12 cellular contexts compared by ENCODE assay signal in the genomic region with DNA sequence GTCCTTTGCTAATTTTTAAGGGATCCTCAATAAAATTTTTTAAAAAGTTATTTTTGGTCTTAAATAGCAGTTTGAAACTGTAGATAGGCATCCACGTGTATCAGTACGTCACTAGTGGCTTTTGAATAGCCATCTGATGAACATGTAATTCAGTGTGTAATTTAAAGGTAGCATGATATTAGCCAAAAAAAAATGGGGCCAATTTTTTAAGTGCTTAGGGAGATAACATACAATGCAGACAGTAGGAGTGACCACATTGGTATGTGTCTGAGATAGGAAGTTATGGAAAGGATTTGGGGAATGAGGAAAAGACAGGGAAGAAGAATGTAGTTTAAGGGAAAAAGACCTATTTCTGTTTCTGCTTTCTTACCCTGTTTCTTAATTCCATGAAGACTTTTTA. TPM values are rescaled to one million over a fixed set of nuclear protein-coding genes. Genes with fewer than 3 reads are reported as not detected.
DNase-seq lines count a peak whose midpoint lies in the region; ATAC-seq and TF ChIP-seq lines count a peak whose summit lies in the region.
"Had no signal": no experiment of that assay in that cellular context is flagged by ENCODE, and none has a peak within 500 bp of the region (broad histone marks: within the 10 kb centered on the region; RNA-seq: fewer than 3 reads in every experiment).

No MANE protein-coding gene starts in this region.

- no peak for DNase-seq in CD4-positive, alpha-beta T cell
- DNase-seq in SJSA1 (ENCODE audit: low read depth in 1 of 2, low spot score in 2 of 2) (peak in 1 of 2 experiments; percentile 30), esophagus squamous epithelium (lab: John Stamatoyannopoulos, UW) (no peak), UCSD-AML1 (lab: John Stamatoyannopoulos, UW; ENCODE audit: unreplicated experiment) (no peak), NCI-H2107 treated with DMSO at 0.1 percent for 48 hours (lab: John Stamatoyannopoulos, UW; ENCODE audit: unreplicated experiment) (no peak)
- no peak for DNase-seq in activated effector memory CD4-positive, alpha-beta T cell treated with Interleukin-2 at 50 U/mL for 16 hours
- DNase-seq: adrenal gland, NCI-H1694 treated with DMSO at 0.1 percent for 48 hours, right cardiac atrium, SHP77 treated with DMSO at 0.1 percent for 48 hours had no signal

- H3K4me2 ChIP-seq in skeletal muscle satellite cell (ENCODE audit: low read length), result no peak overlapping the region

- H3K4me1 Mint-ChIP-seq in CD4-positive, alpha-beta T cell (ENCODE audit: low read depth), result peaks cover 29% of the 10 kb centered on the region

- 55 to 72% methylated on average over 2 of the region's 2 CpGs for WGBS in esophagus squamous epithelium, 2 donors

- H3K36me3 ChIP-seq in SJSA1, result peaks cover 45% of the 10 kb centered on the region
- H3K36me3 ChIP-seq in esophagus squamous epithelium, result peaks cover 0 to 46% (median 3%) of the 10 kb centered on the region in 3 donors
- H3K36me3 ChIP-seq in skeletal muscle satellite cell (ENCODE audit: insufficient read depth, low read length), result peaks cover 21% of the 10 kb centered on the region

- no peak for ATAC-seq in CD4-positive, alpha-beta T cell (ENCODE audit: poor library complexity)
- ATAC-seq: right cardiac atrium had no signal

- no peak for TF ChIP-seq POLR2A in esophagus squamous epithelium (IDR thresholded peaks at IDR 0.05)

- intact Hi-C loops in CD4-positive, alpha-beta T cell (cut with DNase I, micrococcal nuclease), result no loop called here
- intact Hi-C loops in esophagus squamous epithelium (cut with DNase I), result no loop called here

- TF ChIP-seq CTCF in CD4-positive, alpha-beta T cell (IDR thresholded peaks at IDR 0.05), result no peak
- no peak for TF ChIP-seq CTCF in esophagus squamous epithelium (IDR thresholded peaks at IDR 0.05)

- POLR2A ChIA-PET in CD4-positive, alpha-beta T cell (lab: Charles Lee), result no interaction called here

- peaks cover 61% of the 10 kb centered on the region for H3K36me3 Mint-ChIP-seq in CD4-positive, alpha-beta T cell (ENCODE audit: low read depth)

- H3K9me3 ChIP-seq in CD4-positive, alpha-beta T cell (ENCODE audit: control insufficient read depth, low read length), result no peaks in the 10 kb centered on the region
- H3K9me3 ChIP-seq in SJSA1 (replicated peaks), result no peaks in the 10 kb centered on the region
- H3K9me3 ChIP-seq in esophagus squamous epithelium, result no peaks in the 10 kb centered on the region
- no peaks in the 10 kb centered on the region for H3K9me3 ChIP-seq in skeletal muscle satellite cell (replicated peaks; ENCODE audit: low read length)
- H3K9me3 ChIP-seq: adrenal gland had no signal

- H3K27ac Mint-ChIP-seq in CD4-positive, alpha-beta T cell, result no peak overlapping the region

- no peak overlapping the region for H3K27ac ChIP-seq in CD4-positive, alpha-beta T cell (ENCODE audit: low read depth, low read length)
- H3K27ac ChIP-seq in SJSA1 (peak overlapping the region; percentile 89), esophagus squamous epithelium (peak overlapping the region; percentile 62 to 95 (median 81))
- H3K27ac ChIP-seq: adrenal gland had no signal

- no peaks in the 10 kb centered on the region for H3K9me3 Mint-ChIP-seq in CD4-positive, alpha-beta T cell
- H3K9me3 Mint-ChIP-seq: naive B cell had no signal

- peaks cover 18% of the 10 kb centered on the region for H3K4me1 ChIP-seq in SJSA1 (replicated peaks)
- H3K4me1 ChIP-seq in esophagus squamous epithelium, result peaks cover 15 to 37% (median 24%) of the 10 kb centered on the region in 3 donors
- peaks cover 28% of the 10 kb centered on the region for H3K4me1 ChIP-seq in skeletal muscle satellite cell (ENCODE audit: control insufficient read depth, insufficient read depth, low read length)

- H3K4me3 Mint-ChIP-seq in CD4-positive, alpha-beta T cell, result peak overlapping the region; percentile 2

- CTCF ChIA-PET in CD4-positive, alpha-beta T cell (lab: Charles Lee), result no interaction called here

- H3K9ac ChIP-seq in skeletal muscle satellite cell (ENCODE audit: low read depth, low read length), result peak overlapping the region; percentile 0

- no peaks in the 10 kb centered on the region for H3K27me3 ChIP-seq in CD4-positive, alpha-beta T cell (ENCODE audit: control insufficient read depth, insufficient read depth, low read length)
- no peaks in the 10 kb centered on the region for H3K27me3 ChIP-seq in SJSA1 (replicated peaks)
- no peaks in the 10 kb centered on the region for H3K27me3 ChIP-seq in esophagus squamous epithelium
- no peaks in the 10 kb centered on the region for H3K27me3 ChIP-seq in skeletal muscle satellite cell (ENCODE audit: control insufficient read depth, insufficient read depth, low read length)
- H3K27me3 ChIP-seq: adrenal gland had no signal

- H3K27me3 Mint-ChIP-seq in CD4-positive, alpha-beta T cell, result no peaks in the 10 kb centered on the region
- H3K27me3 Mint-ChIP-seq: naive B cell had no signal

- H3K4me3 ChIP-seq in SJSA1 (no peak overlapping the region), esophagus squamous epithelium (peak overlapping the region in 1 of 4 donors; percentile 88), skeletal muscle satellite cell (ENCODE audit: low read length) (peak overlapping the region; percentile 7)
- H3K4me3 ChIP-seq: adrenal gland had no signal

RNA-seq across cellular contexts. Expression of gene AP4E1, which starts 2.5 kb away (rescaled TPM):
- 1 to 10 TPM; 6.3 to 6.6 TPM for total RNA-seq in CD4-positive, alpha-beta T cell
- total RNA-seq in SJSA1 (2014; rRNA removed; shearing (Covaris generic)), result 17.9 and 20.3 TPM in 2 replicates
- total RNA-seq in esophagus squamous epithelium, result 10 to 100 TPM in 2 of 4 donors, 1 to 10 TPM in 2; 5.7 to 11.1 (median 10.1) TPM
- 11.8 and 15.7 TPM in 2 replicates for total RNA-seq in skeletal muscle satellite cell (2012; rRNA removed)
